ENCODE assay signal across 9 cellular contexts in genomic region chr20:41072099-41072798, GRCh38. TPM values are rescaled to one million over a fixed set of nuclear protein-coding genes. Genes with fewer than 3 reads are reported as not detected.
DNase-seq lines count a peak whose midpoint lies in the region; ATAC-seq and TF ChIP-seq lines count a peak whose summit lies in the region.
"Had no signal": no experiment of that assay in that cellular context is flagged by ENCODE, and none has a peak within 500 bp of the region (broad histone marks: within the 10 kb centered on the region; RNA-seq: fewer than 3 reads in every experiment).

No MANE protein-coding gene starts in this region.

- peak overlapping the region; percentile 24 for H3K27ac Mint-ChIP-seq in activated CD4-positive, alpha-beta memory T cell treated with anti-CD3 and anti-CD28 coated beads, Interleukin-2, amount 10 ng/mL, durations not matched to agents 7 days and 5 days
- no peak overlapping the region for H3K27ac Mint-ChIP-seq in glutamatergic neuron (ENCODE audit: unreplicated experiment)

- H3K27me3 ChIP-seq in foreskin keratinocyte (no peaks in the 10 kb centered on the region), skeletal muscle tissue (ENCODE audit: control insufficient read depth in 3 of 3, insufficient read depth in 3 of 3, low read length in 3 of 3) (no peaks in the 10 kb centered on the region)

- no peak overlapping the region for H3K4me3 ChIP-seq in skeletal muscle tissue (ENCODE audit: low read length in 3 of 3)

- ATAC-seq in foreskin keratinocyte: peak; percentile 86

- TF ChIP-seq CTCF in foreskin keratinocyte (conservative IDR thresholded peaks at IDR 0.05) (no peak), glutamatergic neuron (IDR thresholded peaks at IDR 0.05; ENCODE audit: partially characterized antibody, unreplicated experiment) (no peak)

- POLR2A ChIA-PET in activated CD4-positive, alpha-beta memory T cell treated with anti-CD3 and anti-CD28 coated beads, Interleukin-2, amount 10 ng/mL, durations not matched to agents 7 days and 5 days (lab: Charles Lee): no interaction called here

- H3K4me1 Mint-ChIP-seq in activated CD4-positive, alpha-beta memory T cell treated with anti-CD3 and anti-CD28 coated beads, Interleukin-2, amount 10 ng/mL, durations not matched to agents 7 days and 5 days: peaks cover 66% of the 10 kb centered on the region
- H3K4me1 Mint-ChIP-seq in glutamatergic neuron (ENCODE audit: low read depth, unreplicated experiment): peaks cover 10% of the 10 kb centered on the region

- H3K4me1 ChIP-seq in foreskin keratinocyte: peaks cover 21% of the 10 kb centered on the region
- H3K4me1 ChIP-seq in skeletal muscle tissue (ENCODE audit: control insufficient read depth in 3 of 3, insufficient read depth in 3 of 3, low read length in 3 of 3): peaks cover 11 to 16% (median 11%) of the 10 kb centered on the region in 3 donors

- H3K36me3 ChIP-seq in skeletal muscle tissue (ENCODE audit: control insufficient read depth in 3 of 3, insufficient read depth in 3 of 3, low read length in 3 of 3): peaks cover 0 to 12% (median 6%) of the 10 kb centered on the region in 3 donors

- H3K9me3 ChIP-seq in skeletal muscle tissue (ENCODE audit: control insufficient read depth in 3 of 3, low read length in 3 of 3): no peaks in the 10 kb centered on the region

- no peak overlapping the region for H3K4me3 Mint-ChIP-seq in activated CD4-positive, alpha-beta memory T cell treated with anti-CD3 and anti-CD28 coated beads, Interleukin-2, amount 10 ng/mL, durations not matched to agents 7 days and 5 days
- no peak overlapping the region for H3K4me3 Mint-ChIP-seq in glutamatergic neuron (ENCODE audit: unreplicated experiment)

- peaks cover 49% of the 10 kb centered on the region for H3K36me3 Mint-ChIP-seq in activated CD4-positive, alpha-beta memory T cell treated with anti-CD3 and anti-CD28 coated beads, Interleukin-2, amount 10 ng/mL, durations not matched to agents 7 days and 5 days (ENCODE audit: low read depth)
- H3K36me3 Mint-ChIP-seq in glutamatergic neuron (ENCODE audit: unreplicated experiment): no peaks in the 10 kb centered on the region

- no peaks in the 10 kb centered on the region for H3K9me3 Mint-ChIP-seq in activated CD4-positive, alpha-beta memory T cell treated with anti-CD3 and anti-CD28 coated beads, Interleukin-2, amount 10 ng/mL, durations not matched to agents 7 days and 5 days
- H3K9me3 Mint-ChIP-seq in glutamatergic neuron (ENCODE audit: unreplicated experiment): no peaks in the 10 kb centered on the region

- CTCF ChIA-PET in activated CD4-positive, alpha-beta memory T cell treated with anti-CD3 and anti-CD28 coated beads, Interleukin-2, amount 10 ng/mL, durations not matched to agents 7 days and 5 days (lab: Charles Lee): interaction anchor here (1.1 to 10.7 kb wide), 4 partner anchors 23 to 88 kb away, joined by 3 to 74 read pairs (median 4); no protein-coding TSS in a partner anchor

- H3K9ac ChIP-seq in skeletal muscle tissue (ENCODE audit: low read depth in 1 of 3, low read length in 3 of 3): no peak overlapping the region

- peak; percentile 85 for DNase-seq in HCEC 1CT
- no peak for DNase-seq in activated CD4-positive, alpha-beta memory T cell treated with anti-CD3 and anti-CD28 coated beads, Interleukin-2, amount 10 ng/mL, durations not matched to agents 7 days and 5 days
- peak; percentile 45 to 73 for DNase-seq in foreskin keratinocyte
- DNase-seq in glutamatergic neuron: no peak
- no peak for DNase-seq in AML-193 (lab: John Stamatoyannopoulos, UW)
- DNase-seq in NCI-H2029 (lab: John Stamatoyannopoulos, UW): no peak
- DNase-seq in activated effector memory CD4-positive, alpha-beta T cell treated with Interleukin-2 at 50 U/mL for 16 hours: no peak
- DNase-seq: NCI-H446 treated with DMSO at 0.1 percent for 48 hours had no signal

- H3K27me3 Mint-ChIP-seq in activated CD4-positive, alpha-beta memory T cell treated with anti-CD3 and anti-CD28 coated beads, Interleukin-2, amount 10 ng/mL, durations not matched to agents 7 days and 5 days: no peaks in the 10 kb centered on the region
- H3K27me3 Mint-ChIP-seq in glutamatergic neuron (ENCODE audit: unreplicated experiment): no peaks in the 10 kb centered on the region

- H3K27ac ChIP-seq in foreskin keratinocyte: no peak overlapping the region
- peak overlapping the region; percentile 22 for H3K27ac ChIP-seq in skeletal muscle tissue (ENCODE audit: low read depth, low read length)

RNA-seq across cellular contexts. Expression of gene TOP1, which starts 43.6 kb away (rescaled TPM):
- 10 to 100 TPM; 67.5 to 68.0 TPM for total RNA-seq in activated CD4-positive, alpha-beta memory T cell treated with anti-CD3 and anti-CD28 coated beads, Interleukin-2, amount 10 ng/mL, durations not matched to agents 7 days and 5 days
- total RNA-seq in foreskin keratinocyte: 70.0 and 75.8 TPM in 2 replicates
- polyA plus RNA-seq in foreskin keratinocyte: 26.4 and 32.2 TPM in 2 replicates
- 17.2 TPM for total RNA-seq in skeletal muscle tissue
- total RNA-seq in glutamatergic neuron (ENCODE audit: unreplicated experiment): 68.7 TPM

Comparison
In these comparisons a context has a peak if more than half of its experiments do, and no peak if none do; other contexts are left out.
1. DNase-seq: peak in HCEC 1CT (single experiment) and foreskin keratinocyte (2 of 2); none in activated CD4-positive, alpha-beta memory T cell treated with anti-CD3 and anti-CD28 coated beads, Interleukin-2, amount 10 ng/mL, durations not matched to agents 7 days and 5 days (single experiment), glutamatergic neuron (single experiment), AML-193 (0 of 2), NCI-H2029 (single experiment) and activated effector memory CD4-positive, alpha-beta T cell treated with Interleukin-2 at 50 U/mL for 16 hours (single experiment).